In genomic region chr2:197427986-197428385, GRCh38 we compare ENCODE assay signal across 21 cellular contexts. TPM values are rescaled to one million over a fixed set of nuclear protein-coding genes. Genes with fewer than 3 reads are reported as not detected.
DNase-seq lines count a peak whose midpoint lies in the region; ATAC-seq and TF ChIP-seq lines count a peak whose summit lies in the region.
"Had no signal": no experiment of that assay in that cellular context is flagged by ENCODE, and none has a peak within 500 bp of the region (broad histone marks: within the 10 kb centered on the region; RNA-seq: fewer than 3 reads in every experiment).

No MANE protein-coding gene starts in this region.

- DNase-seq in activated T-cell treated with anti-CD3 and anti-CD28 coated beads, Interleukin-2, amount 50 U/mL, for 24 hours = no peak
- no peak for DNase-seq in activated T-cell treated with anti-CD3 and anti-CD28 coated beads, Interleukin-2, amount 50 U/mL, for 72 hours
- no peak for DNase-seq in NB4 (ENCODE audit: low read depth)
- DNase-seq in effector memory CD8-positive, alpha-beta T cell = no peak
- DNase-seq in smooth muscle cell (lab: John Stamatoyannopoulos, UW; ENCODE audit: unreplicated experiment) = no peak
- no peak for DNase-seq in SK-N-DZ (ENCODE audit: low spot score)
- DNase-seq: 8988T, GDM1, H7, HFFc6, NCI-H1105, NCI-H2029 treated with DMSO at 0.1 percent for 48 hours, NCI-H226, NCI-H524, NCI-H82, Peyer's patch, SJCRH30 had no signal

- no peaks in the 10 kb centered on the region for H3K27me3 ChIP-seq in smooth muscle cell (ENCODE audit: low read depth)
- H3K27me3 ChIP-seq: BLaER1 treated with 17β-estradiol and CSF1 and Interleukin-3, amounts not matched to agents 10 nM and 100 nM; Peyer's patch; SJCRH30 had no signal

- no peak overlapping the region for H3K4me2 ChIP-seq in smooth muscle cell

- ATAC-seq in activated T-cell treated with anti-CD3 and anti-CD28 coated beads, Interleukin-2, amount 50 U/mL, for 72 hours (replicated peaks in 1 of 2) = no peak
- no peak for ATAC-seq in effector memory CD8-positive, alpha-beta T cell (replicated peaks)
- no peak for ATAC-seq in GM19035 (IDR thresholded peaks at IDR 0.05; ENCODE audit: unreplicated experiment)
- no peak for ATAC-seq in esophagus mucosa
- ATAC-seq: K562 had no signal

- peaks cover 2% of the 10 kb centered on the region for H3F3A ChIP-seq in smooth muscle cell (ENCODE audit: low read depth)

- H3K27ac Mint-ChIP-seq in activated T-cell treated with anti-CD3 and anti-CD28 coated beads, Interleukin-2, amount 50 U/mL, for 24 hours = peak overlapping the region; percentile 91
- H3K27ac Mint-ChIP-seq in activated T-cell treated with anti-CD3 and anti-CD28 coated beads, Interleukin-2, amount 50 U/mL, for 72 hours = no peak overlapping the region
- peak overlapping the region; percentile 79 to 86 for H3K27ac Mint-ChIP-seq in effector memory CD8-positive, alpha-beta T cell

- no peak for TF ChIP-seq POLR2A in NB4 (IDR thresholded peaks at IDR 0.05; ENCODE audit: extremely low read depth, insufficient read length)

- TF ChIP-seq CTCF in NB4 (IDR thresholded peaks at IDR 0.05; ENCODE audit: low read depth, low read length) = no peak
- no peak for TF ChIP-seq CTCF in smooth muscle cell (IDR thresholded peaks at IDR 0.05; ENCODE audit: borderline replicate concordance, insufficient read depth, poor library complexity, severe bottlenecking)

- WGBS in smooth muscle cell (ENCODE audit: low lambda C conversion rate) = 89% methylated on average over 3 of the region's 3 CpGs

- H3K79me2 ChIP-seq in smooth muscle cell (ENCODE audit: low read depth) = peaks cover 100% of the 10 kb centered on the region

- H3K4me1 ChIP-seq in smooth muscle cell (ENCODE audit: low read depth) = peaks cover 24% of the 10 kb centered on the region

- peaks cover 78% of the 10 kb centered on the region for H3K36me3 Mint-ChIP-seq in activated T-cell treated with anti-CD3 and anti-CD28 coated beads, Interleukin-2, amount 50 U/mL, for 24 hours (ENCODE audit: low read depth)
- peaks cover 4 to 17% of the 10 kb centered on the region in 2 donors for H3K36me3 Mint-ChIP-seq in activated T-cell treated with anti-CD3 and anti-CD28 coated beads, Interleukin-2, amount 50 U/mL, for 72 hours (ENCODE audit: insufficient read depth in 2 of 2)
- H3K36me3 Mint-ChIP-seq in effector memory CD8-positive, alpha-beta T cell (ENCODE audit: insufficient read depth) = peaks cover 55% of the 10 kb centered on the region

- no peaks in the 10 kb centered on the region for H3K9me3 ChIP-seq in smooth muscle cell (replicated peaks; ENCODE audit: low read depth)
- H3K9me3 ChIP-seq: BLaER1 treated with 17β-estradiol and CSF1 and Interleukin-3, amounts not matched to agents 10 nM and 100 nM; Peyer's patch; SJCRH30 had no signal

- H3K4me3 ChIP-seq in NB4 (ENCODE audit: low read depth, low read length) = peak overlapping the region; percentile 1
- H3K4me3 ChIP-seq in smooth muscle cell = no peak overlapping the region
- H3K4me3 ChIP-seq: BLaER1 treated with 17β-estradiol and CSF1 and Interleukin-3, amounts not matched to agents 10 nM and 100 nM; K562; Peyer's patch; SJCRH30 had no signal

- peaks cover 87% of the 10 kb centered on the region for H3K4me1 Mint-ChIP-seq in activated T-cell treated with anti-CD3 and anti-CD28 coated beads, Interleukin-2, amount 50 U/mL, for 24 hours (ENCODE audit: low read depth)
- peaks cover 86% of the 10 kb centered on the region for H3K4me1 Mint-ChIP-seq in activated T-cell treated with anti-CD3 and anti-CD28 coated beads, Interleukin-2, amount 50 U/mL, for 72 hours (ENCODE audit: low read depth)
- peaks cover 58 to 73% of the 10 kb centered on the region in 2 donors for H3K4me1 Mint-ChIP-seq in effector memory CD8-positive, alpha-beta T cell (ENCODE audit: low read depth in 2 of 2)

- no peaks in the 10 kb centered on the region for H3K9me3 Mint-ChIP-seq in activated T-cell treated with anti-CD3 and anti-CD28 coated beads, Interleukin-2, amount 50 U/mL, for 24 hours
- no peaks in the 10 kb centered on the region for H3K9me3 Mint-ChIP-seq in activated T-cell treated with anti-CD3 and anti-CD28 coated beads, Interleukin-2, amount 50 U/mL, for 72 hours
- H3K9me3 Mint-ChIP-seq in effector memory CD8-positive, alpha-beta T cell = no peaks in the 10 kb centered on the region
- H3K9me3 Mint-ChIP-seq: HFFc6 had no signal

- no peak overlapping the region for H3K9ac ChIP-seq in smooth muscle cell (ENCODE audit: low read depth)

- peak overlapping the region; percentile 6 for H3K27ac ChIP-seq in smooth muscle cell (ENCODE audit: low read depth)
- H3K27ac ChIP-seq: BLaER1 treated with 17β-estradiol and CSF1 and Interleukin-3, amounts not matched to agents 10 nM and 100 nM; Peyer's patch; SJCRH30 had no signal

- no peak overlapping the region for H2AFZ ChIP-seq in smooth muscle cell (ENCODE audit: low read depth)

- H3K4me3 Mint-ChIP-seq in activated T-cell treated with anti-CD3 and anti-CD28 coated beads, Interleukin-2, amount 50 U/mL, for 24 hours = no peak overlapping the region
- peak overlapping the region in 1 of 2 donors; percentile 94 for H3K4me3 Mint-ChIP-seq in activated T-cell treated with anti-CD3 and anti-CD28 coated beads, Interleukin-2, amount 50 U/mL, for 72 hours
- peak overlapping the region; percentile 98 for H3K4me3 Mint-ChIP-seq in effector memory CD8-positive, alpha-beta T cell
- H3K4me3 Mint-ChIP-seq: HFFc6 had no signal

- no peaks in the 10 kb centered on the region for H3K36me3 ChIP-seq in smooth muscle cell (ENCODE audit: low read depth)

- peaks cover 100% of the 10 kb centered on the region for H4K20me1 ChIP-seq in smooth muscle cell (ENCODE audit: low read depth)

- no peaks in the 10 kb centered on the region for H3K27me3 Mint-ChIP-seq in activated T-cell treated with anti-CD3 and anti-CD28 coated beads, Interleukin-2, amount 50 U/mL, for 24 hours
- no peaks in the 10 kb centered on the region for H3K27me3 Mint-ChIP-seq in activated T-cell treated with anti-CD3 and anti-CD28 coated beads, Interleukin-2, amount 50 U/mL, for 72 hours (ENCODE audit: low read depth)
- no peaks in the 10 kb centered on the region for H3K27me3 Mint-ChIP-seq in effector memory CD8-positive, alpha-beta T cell

RNA-seq across cellular contexts. Expression of gene SF3B1, which starts 6.8 kb away (rescaled TPM):
- total RNA-seq in activated T-cell treated with anti-CD3 and anti-CD28 coated beads, Interleukin-2, amount 50 U/mL, for 72 hours = 100 to 1,000 TPM; 272 to 284 TPM
- 729 and 781 TPM in 2 replicates for total RNA-seq in smooth muscle cell
- polyA plus RNA-seq in smooth muscle cell = 192 and 193 TPM in 2 replicates
- 278 and 296 TPM in 2 replicates for polyA plus RNA-seq in SK-N-DZ (2014; cell fraction: cytosol; rRNA removed)
- polyA plus RNA-seq in SK-N-DZ (2014; cell fraction: nucleus; rRNA removed) = 1,025 and 1,134 TPM in 2 replicates
- total RNA-seq in esophagus mucosa = 113 TPM

RNA-seq across cellular contexts. Expression of gene COQ10B, which starts 25.4 kb away (rescaled TPM):
- 10 to 100 TPM; 24.0 to 25.6 TPM for total RNA-seq in activated T-cell treated with anti-CD3 and anti-CD28 coated beads, Interleukin-2, amount 50 U/mL, for 72 hours
- total RNA-seq in smooth muscle cell (50.6 and 74.0 TPM in 2 replicates), esophagus mucosa (12.8 TPM)
- 52.4 and 61.5 TPM in 2 replicates for polyA plus RNA-seq in smooth muscle cell
- polyA plus RNA-seq in SK-N-DZ (2014; cell fraction: cytosol; rRNA removed) = 9.8 and 12.0 TPM in 2 replicates
- polyA plus RNA-seq in SK-N-DZ (2014; cell fraction: nucleus; rRNA removed) = 1.6 and 3.1 TPM in 2 replicates
